ENCODE assay signal across 14 cellular contexts in genomic region chr10:93567277-93568104, GRCh38. TPM values are rescaled to one million over a fixed set of nuclear protein-coding genes. Genes with fewer than 3 reads are reported as not detected.
A peak's percentile ranks its signal among the peaks of the same experiment; 100 is the strongest.
DNase-seq lines count a peak whose midpoint lies in the region; ATAC-seq and TF ChIP-seq lines count a peak whose summit lies in the region.
"Had no signal": no experiment of that assay in that cellular context is flagged by ENCODE, and none has a peak within 500 bp of the region (broad histone marks: within the 10 kb centered on the region; RNA-seq: fewer than 3 reads in every experiment).

No MANE protein-coding gene starts in this region.

- TF ChIP-seq CTCF in Calu3 (IDR thresholded peaks at IDR 0.05; ENCODE audit: unreplicated experiment): no peak
- TF ChIP-seq CTCF in ascending aorta (IDR thresholded peaks at IDR 0.05): no peak

- H3K27ac ChIP-seq in ascending aorta (no peak overlapping the region), iPS-20b (ENCODE audit: low read length) (no peak overlapping the region)
- H3K27ac ChIP-seq: SJCRH30, uterus had no signal

- peaks cover 0 to 3% of the 10 kb centered on the region in 2 donors for H3K4me1 ChIP-seq in ascending aorta
- peaks cover 3% of the 10 kb centered on the region; the same call in 1 of the 2 replicates for H3K4me1 ChIP-seq in iPS-20b (ENCODE audit: insufficient read depth, low read length)
- peaks cover 4% of the 10 kb centered on the region for H3K4me1 ChIP-seq in skeletal muscle satellite cell (ENCODE audit: control insufficient read depth, insufficient read depth, low read length)
- H3K4me1 ChIP-seq: SJCRH30, uterus had no signal

- H3K27ac Mint-ChIP-seq in Calu3 (ENCODE audit: unreplicated experiment): no peak overlapping the region
- H3K27ac Mint-ChIP-seq: activated naive CD4-positive, alpha-beta T cell treated with anti-CD3 and anti-CD28 coated beads for 36 hours had no signal

- no peaks in the 10 kb centered on the region for H3K9me3 Mint-ChIP-seq in Calu3 (ENCODE audit: low read depth, unreplicated experiment)
- H3K9me3 Mint-ChIP-seq: activated naive CD4-positive, alpha-beta T cell treated with anti-CD3 and anti-CD28 coated beads for 36 hours had no signal

- H3K9me3 ChIP-seq in ascending aorta (no peaks in the 10 kb centered on the region), iPS-20b (ENCODE audit: insufficient read depth, low read depth, low read length) (peaks cover 4% of the 10 kb centered on the region; the same call in 1 of the 2 replicates), skeletal muscle satellite cell (replicated peaks; ENCODE audit: low read length) (no peaks in the 10 kb centered on the region)
- H3K9me3 ChIP-seq: SJCRH30, uterus had no signal

- H3K4me3 Mint-ChIP-seq in Calu3 (ENCODE audit: low read depth, unreplicated experiment): peak overlapping the region; percentile 86
- H3K4me3 Mint-ChIP-seq: activated naive CD4-positive, alpha-beta T cell treated with anti-CD3 and anti-CD28 coated beads for 36 hours had no signal

- intact Hi-C loops in Calu3 (cut with micrococcal nuclease; ENCODE audit: unreplicated experiment): no loop called here
- intact Hi-C loops in ascending aorta (cut with DNase I): no loop called here

- DNase-seq in Calu3 (no peak), ascending aorta (ENCODE audit: low spot score in 2 of 2) (no peak), LoVo (ENCODE audit: low spot score) (no peak), AG08395 (ENCODE audit: low spot score) (no peak), AG20443 (ENCODE audit: low spot score) (no peak)
- DNase-seq: activated naive CD4-positive, alpha-beta T cell treated with anti-CD3 and anti-CD28 coated beads for 36 hours; SJCRH30; uterus had no signal

- CTCF ChIA-PET in Calu3 (lab: Charles Lee): no interaction called here

- H3K4me1 Mint-ChIP-seq in Calu3 (ENCODE audit: low read depth, unreplicated experiment): peaks cover 18% of the 10 kb centered on the region

- H3K36me3 Mint-ChIP-seq in Calu3 (ENCODE audit: insufficient read depth, unreplicated experiment): peaks cover 6% of the 10 kb centered on the region

- H3K9ac ChIP-seq in iPS-20b (ENCODE audit: low read depth, low read length) (no peak overlapping the region), skeletal muscle satellite cell (ENCODE audit: low read depth, low read length) (no peak overlapping the region)

- H3K4me3 ChIP-seq in ascending aorta (peak overlapping the region; percentile 40 to 63), iPS-20b (ENCODE audit: low read length) (peak overlapping the region; percentile 70; the same call in 1 of the 2 replicates), skeletal muscle satellite cell (ENCODE audit: low read length) (no peak overlapping the region)
- H3K4me3 ChIP-seq: SJCRH30, uterus had no signal

- H3K27me3 ChIP-seq in ascending aorta (no peaks in the 10 kb centered on the region), iPS-20b (ENCODE audit: insufficient read depth, low read length) (peaks cover 97% of the 10 kb centered on the region), skeletal muscle satellite cell (ENCODE audit: control insufficient read depth, insufficient read depth, low read length) (peaks cover 88% of the 10 kb centered on the region)
- H3K27me3 ChIP-seq: SJCRH30 had no signal

- ATAC-seq in HG03097 (IDR thresholded peaks at IDR 0.05; ENCODE audit: low FRiP score, unreplicated experiment): no peak

- H3K36me3 ChIP-seq in ascending aorta: no peaks in the 10 kb centered on the region
- no peaks in the 10 kb centered on the region for H3K36me3 ChIP-seq in iPS-20b (ENCODE audit: insufficient read depth, low read depth, low read length)
- H3K36me3 ChIP-seq in skeletal muscle satellite cell (ENCODE audit: insufficient read depth, low read length): no peaks in the 10 kb centered on the region
- H3K36me3 ChIP-seq: SJCRH30, uterus had no signal

- H3K4me2 ChIP-seq in skeletal muscle satellite cell (ENCODE audit: low read length): peak overlapping the region; percentile 57

- TSS peak; percentile 19 for BruUV-seq in Calu3 (replicated peaks; lab: Mats Ljungman, UMichigan)

- no peaks in the 10 kb centered on the region for H3K27me3 Mint-ChIP-seq in Calu3 (ENCODE audit: unreplicated experiment)

RNA-seq across cellular contexts. Expression of gene FFAR4, which starts 1.0 kb away (rescaled TPM):
- total RNA-seq in Calu3 (2022) (0.61 and 0.97 TPM in 2 replicates), ascending aorta (not detected)
- total RNA-seq in skeletal muscle satellite cell (2012; rRNA removed): not detected in 2 replicates
- total RNA-seq: activated CD8-positive, alpha-beta memory T cell treated with anti-CD3 and anti-CD28 coated beads for 36 hours; activated naive CD4-positive, alpha-beta T cell treated with anti-CD3 and anti-CD28 coated beads for 36 hours; Daoy; myocyte; SJCRH30; uterus had no signal

RNA-seq across cellular contexts. Expression of gene RBP4, which starts 33.5 kb away (rescaled TPM):
- 1.5 and 2.6 TPM in 2 replicates for total RNA-seq in Calu3 (2022)
- total RNA-seq in ascending aorta: 58.0 TPM
- 0.66 and 0.76 TPM in 2 replicates for total RNA-seq in skeletal muscle satellite cell (2012; rRNA removed)
- total RNA-seq: activated CD8-positive, alpha-beta memory T cell treated with anti-CD3 and anti-CD28 coated beads for 36 hours; activated naive CD4-positive, alpha-beta T cell treated with anti-CD3 and anti-CD28 coated beads for 36 hours; Daoy; myocyte; SJCRH30 had no signal

RNA-seq across cellular contexts. Expression of gene PDE6C, which starts 44.8 kb away (rescaled TPM):
- not detected in 2 replicates for total RNA-seq in Calu3 (2022)
- not detected for total RNA-seq in ascending aorta
- total RNA-seq in skeletal muscle satellite cell (2012; rRNA removed): 0.25 TPM in 1 of 2 replicates, not detected in the other
- total RNA-seq: activated CD8-positive, alpha-beta memory T cell treated with anti-CD3 and anti-CD28 coated beads for 36 hours; activated naive CD4-positive, alpha-beta T cell treated with anti-CD3 and anti-CD28 coated beads for 36 hours; Daoy; myocyte; SJCRH30; uterus had no signal

Comparison
In these comparisons a context has a peak if more than half of its experiments do, and no peak if none do; other contexts are left out.
1. RNA of gene RBP4, which starts 33.5 kb away (total RNA-seq): 58.0 TPM in ascending aorta (single experiment); 1.5 to 2.6 TPM in Calu3; every median in the first group is over 10 times any median in the second.